Comparison of ENCODE assay signal across 1 cellular context in the genomic region with DNA sequence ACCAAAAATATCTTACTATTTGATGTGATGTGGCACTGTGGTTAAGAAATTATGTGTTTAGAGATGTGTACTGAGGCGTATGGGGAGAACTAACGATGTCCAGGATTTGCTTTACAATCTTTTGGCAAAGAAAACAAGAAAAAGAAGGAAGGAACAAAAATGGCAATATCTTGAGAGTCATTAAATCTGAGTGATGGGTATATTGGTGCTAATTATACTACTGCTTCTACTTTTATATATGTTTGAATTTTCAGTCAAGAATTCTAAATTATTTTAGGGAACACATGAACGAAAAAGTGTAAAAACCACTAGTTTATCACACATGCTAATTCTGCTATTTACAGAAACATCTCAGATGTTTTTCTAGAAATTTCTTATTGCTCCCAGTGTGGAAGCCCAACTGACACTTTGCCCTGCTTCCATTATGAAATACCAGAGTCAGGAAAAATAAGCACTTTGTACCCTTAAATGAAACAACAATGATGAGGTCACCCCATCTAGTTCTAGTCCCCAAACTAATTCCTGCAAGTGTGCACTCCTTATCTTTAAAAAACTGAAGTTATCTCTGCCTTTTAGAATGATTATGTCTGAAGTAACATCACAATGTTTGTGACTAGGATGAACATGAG.
TF ChIP-seq lines count a peak whose summit lies in the region.

No MANE protein-coding gene starts in this region.

TF ChIP-seq in HepG2, 621 proteins besides CTCF, POLR2A, EP300 and RAD21 (continued from another document and continues in another):
- TF ChIP-seq, protein P1, sequence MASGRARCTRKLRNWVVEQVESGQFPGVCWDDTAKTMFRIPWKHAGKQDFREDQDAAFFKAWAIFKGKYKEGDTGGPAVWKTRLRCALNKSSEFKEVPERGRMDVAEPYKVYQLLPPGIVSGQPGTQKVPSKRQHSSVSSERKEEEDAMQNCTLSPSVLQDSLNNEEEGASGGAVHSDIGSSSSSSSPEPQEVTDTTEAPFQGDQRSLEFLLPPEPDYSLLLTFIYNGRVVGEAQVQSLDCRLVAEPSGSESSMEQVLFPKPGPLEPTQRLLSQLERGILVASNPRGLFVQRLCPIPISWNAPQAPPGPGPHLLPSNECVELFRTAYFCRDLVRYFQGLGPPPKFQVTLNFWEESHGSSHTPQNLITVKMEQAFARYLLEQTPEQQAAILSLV (CRISPR knock-in tag; IDR thresholded peaks at IDR 0.05; ENCODE audit: borderline replicate concordance) = no peak
- TF ChIP-seq ZNF501 (CRISPR knock-in tag; IDR thresholded peaks at IDR 0.05) = no peak
- TF ChIP-seq, protein P2, sequence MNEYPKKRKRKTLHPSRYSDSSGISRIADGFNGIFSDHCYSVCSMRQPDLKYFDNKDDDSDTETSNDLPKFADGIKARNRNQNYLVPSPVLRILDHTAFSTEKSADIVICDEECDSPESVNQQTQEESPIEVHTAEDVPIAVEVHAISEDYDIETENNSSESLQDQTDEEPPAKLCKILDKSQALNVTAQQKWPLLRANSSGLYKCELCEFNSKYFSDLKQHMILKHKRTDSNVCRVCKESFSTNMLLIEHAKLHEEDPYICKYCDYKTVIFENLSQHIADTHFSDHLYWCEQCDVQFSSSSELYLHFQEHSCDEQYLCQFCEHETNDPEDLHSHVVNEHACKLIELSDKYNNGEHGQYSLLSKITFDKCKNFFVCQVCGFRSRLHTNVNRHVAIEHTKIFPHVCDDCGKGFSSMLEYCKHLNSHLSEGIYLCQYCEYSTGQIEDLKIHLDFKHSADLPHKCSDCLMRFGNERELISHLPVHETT (CRISPR knock-in tag; conservative IDR thresholded peaks at IDR 0.05) = no peak
- TF ChIP-seq ZNF264 (CRISPR knock-in tag; IDR thresholded peaks at IDR 0.05) = no peak
- TF ChIP-seq ZFYVE20 (CRISPR knock-in tag; IDR thresholded peaks at IDR 0.05; ENCODE audit: borderline replicate concordance, low read depth) = no peak
- TF ChIP-seq DDIT3 (CRISPR knock-in tag; IDR thresholded peaks at IDR 0.05) = no peak
- TF ChIP-seq, protein P3, sequence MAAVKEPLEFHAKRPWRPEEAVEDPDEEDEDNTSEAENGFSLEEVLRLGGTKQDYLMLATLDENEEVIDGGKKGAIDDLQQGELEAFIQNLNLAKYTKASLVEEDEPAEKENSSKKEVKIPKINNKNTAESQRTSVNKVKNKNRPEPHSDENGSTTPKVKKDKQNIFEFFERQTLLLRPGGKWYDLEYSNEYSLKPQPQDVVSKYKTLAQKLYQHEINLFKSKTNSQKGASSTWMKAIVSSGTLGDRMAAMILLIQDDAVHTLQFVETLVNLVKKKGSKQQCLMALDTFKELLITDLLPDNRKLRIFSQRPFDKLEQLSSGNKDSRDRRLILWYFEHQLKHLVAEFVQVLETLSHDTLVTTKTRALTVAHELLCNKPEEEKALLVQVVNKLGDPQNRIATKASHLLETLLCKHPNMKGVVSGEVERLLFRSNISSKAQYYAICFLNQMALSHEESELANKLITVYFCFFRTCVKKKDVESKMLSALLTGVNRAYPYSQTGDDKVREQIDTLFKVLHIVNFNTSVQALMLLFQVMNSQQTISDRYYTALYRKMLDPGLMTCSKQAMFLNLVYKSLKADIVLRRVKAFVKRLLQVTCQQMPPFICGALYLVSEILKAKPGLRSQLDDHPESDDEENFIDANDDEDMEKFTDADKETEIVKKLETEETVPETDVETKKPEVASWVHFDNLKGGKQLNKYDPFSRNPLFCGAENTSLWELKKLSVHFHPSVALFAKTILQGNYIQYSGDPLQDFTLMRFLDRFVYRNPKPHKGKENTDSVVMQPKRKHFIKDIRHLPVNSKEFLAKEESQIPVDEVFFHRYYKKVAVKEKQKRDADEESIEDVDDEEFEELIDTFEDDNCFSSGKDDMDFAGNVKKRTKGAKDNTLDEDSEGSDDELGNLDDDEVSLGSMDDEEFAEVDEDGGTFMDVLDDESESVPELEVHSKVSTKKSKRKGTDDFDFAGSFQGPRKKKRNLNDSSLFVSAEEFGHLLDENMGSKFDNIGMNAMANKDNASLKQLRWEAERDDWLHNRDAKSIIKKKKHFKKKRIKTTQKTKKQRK (IDR thresholded peaks at IDR 0.05; ENCODE audit: low read length) = no peak
- no peak for TF ChIP-seq MBNL3 (CRISPR knock-in tag; conservative IDR thresholded peaks at IDR 0.05)
- TF ChIP-seq, protein P4, sequence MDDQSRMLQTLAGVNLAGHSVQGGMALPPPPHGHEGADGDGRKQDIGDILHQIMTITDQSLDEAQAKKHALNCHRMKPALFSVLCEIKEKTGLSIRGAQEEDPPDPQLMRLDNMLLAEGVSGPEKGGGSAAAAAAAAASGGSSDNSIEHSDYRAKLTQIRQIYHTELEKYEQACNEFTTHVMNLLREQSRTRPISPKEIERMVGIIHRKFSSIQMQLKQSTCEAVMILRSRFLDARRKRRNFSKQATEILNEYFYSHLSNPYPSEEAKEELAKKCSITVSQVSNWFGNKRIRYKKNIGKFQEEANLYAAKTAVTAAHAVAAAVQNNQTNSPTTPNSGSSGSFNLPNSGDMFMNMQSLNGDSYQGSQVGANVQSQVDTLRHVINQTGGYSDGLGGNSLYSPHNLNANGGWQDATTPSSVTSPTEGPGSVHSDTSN (CRISPR knock-in tag; IDR thresholded peaks at IDR 0.05; ENCODE audit: borderline replicate concordance) = no peak
- TF ChIP-seq, protein P5, sequence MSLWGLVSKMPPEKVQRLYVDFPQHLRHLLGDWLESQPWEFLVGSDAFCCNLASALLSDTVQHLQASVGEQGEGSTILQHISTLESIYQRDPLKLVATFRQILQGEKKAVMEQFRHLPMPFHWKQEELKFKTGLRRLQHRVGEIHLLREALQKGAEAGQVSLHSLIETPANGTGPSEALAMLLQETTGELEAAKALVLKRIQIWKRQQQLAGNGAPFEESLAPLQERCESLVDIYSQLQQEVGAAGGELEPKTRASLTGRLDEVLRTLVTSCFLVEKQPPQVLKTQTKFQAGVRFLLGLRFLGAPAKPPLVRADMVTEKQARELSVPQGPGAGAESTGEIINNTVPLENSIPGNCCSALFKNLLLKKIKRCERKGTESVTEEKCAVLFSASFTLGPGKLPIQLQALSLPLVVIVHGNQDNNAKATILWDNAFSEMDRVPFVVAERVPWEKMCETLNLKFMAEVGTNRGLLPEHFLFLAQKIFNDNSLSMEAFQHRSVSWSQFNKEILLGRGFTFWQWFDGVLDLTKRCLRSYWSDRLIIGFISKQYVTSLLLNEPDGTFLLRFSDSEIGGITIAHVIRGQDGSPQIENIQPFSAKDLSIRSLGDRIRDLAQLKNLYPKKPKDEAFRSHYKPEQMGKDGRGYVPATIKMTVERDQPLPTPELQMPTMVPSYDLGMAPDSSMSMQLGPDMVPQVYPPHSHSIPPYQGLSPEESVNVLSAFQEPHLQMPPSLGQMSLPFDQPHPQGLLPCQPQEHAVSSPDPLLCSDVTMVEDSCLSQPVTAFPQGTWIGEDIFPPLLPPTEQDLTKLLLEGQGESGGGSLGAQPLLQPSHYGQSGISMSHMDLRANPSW (CRISPR knock-in tag; IDR thresholded peaks at IDR 0.05; ENCODE audit: borderline replicate concordance) = no peak
- TF ChIP-seq ATF1 (CRISPR knock-in tag; IDR thresholded peaks at IDR 0.05) = no peak
- TF ChIP-seq RARG (CRISPR knock-in tag; IDR thresholded peaks at IDR 0.05; ENCODE audit: low read depth) = no peak
- TF ChIP-seq ZNF75D (CRISPR knock-in tag; IDR thresholded peaks at IDR 0.05; ENCODE audit: borderline replicate concordance) = no peak
- TF ChIP-seq ZMYM4 (CRISPR knock-in tag; IDR thresholded peaks at IDR 0.05) = no peak
- TF ChIP-seq LBX2 (CRISPR knock-in tag; IDR thresholded peaks at IDR 0.05; ENCODE audit: borderline replicate concordance) = no peak
- TF ChIP-seq MZF1 (CRISPR knock-in tag; IDR thresholded peaks at IDR 0.05; ENCODE audit: borderline replicate concordance) = no peak
- no peak for TF ChIP-seq MIXL1 (CRISPR knock-in tag; IDR thresholded peaks at IDR 0.05)
- TF ChIP-seq SRSF1 (optimal IDR thresholded peaks at IDR 0.05; ENCODE audit: low read depth, low read length) = no peak
- TF ChIP-seq KMT2A (CRISPR knock-in tag; IDR thresholded peaks at IDR 0.05) = no peak
- TF ChIP-seq, protein P6, sequence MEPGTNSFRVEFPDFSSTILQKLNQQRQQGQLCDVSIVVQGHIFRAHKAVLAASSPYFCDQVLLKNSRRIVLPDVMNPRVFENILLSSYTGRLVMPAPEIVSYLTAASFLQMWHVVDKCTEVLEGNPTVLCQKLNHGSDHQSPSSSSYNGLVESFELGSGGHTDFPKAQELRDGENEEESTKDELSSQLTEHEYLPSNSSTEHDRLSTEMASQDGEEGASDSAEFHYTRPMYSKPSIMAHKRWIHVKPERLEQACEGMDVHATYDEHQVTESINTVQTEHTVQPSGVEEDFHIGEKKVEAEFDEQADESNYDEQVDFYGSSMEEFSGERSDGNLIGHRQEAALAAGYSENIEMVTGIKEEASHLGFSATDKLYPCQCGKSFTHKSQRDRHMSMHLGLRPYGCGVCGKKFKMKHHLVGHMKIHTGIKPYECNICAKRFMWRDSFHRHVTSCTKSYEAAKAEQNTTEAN (CRISPR knock-in tag; conservative IDR thresholded peaks at IDR 0.05) = peak; percentile 47; the same call in 1 of the 2 replicates
- no peak for TF ChIP-seq ZNF570 (CRISPR knock-in tag; IDR thresholded peaks at IDR 0.05; ENCODE audit: borderline replicate concordance)
- TF ChIP-seq ZNF234 (CRISPR knock-in tag; conservative IDR thresholded peaks at IDR 0.05) = 0 out of 2 replicates have a peak, but pooled peaks have one; percentile 38
- no peak for TF ChIP-seq HOXA3 (CRISPR knock-in tag; IDR thresholded peaks at IDR 0.05)
- no peak for TF ChIP-seq MYNN (CRISPR knock-in tag; IDR thresholded peaks at IDR 0.05; ENCODE audit: low read depth)
- peak; percentile 72 for TF ChIP-seq PAXIP1 (CRISPR knock-in tag; conservative IDR thresholded peaks at IDR 0.05)
- TF ChIP-seq MLLT10 (CRISPR knock-in tag; IDR thresholded peaks at IDR 0.05) = no peak
- TF ChIP-seq ZNF33A (CRISPR knock-in tag; IDR thresholded peaks at IDR 0.05; ENCODE audit: borderline replicate concordance) = no peak
- no peak for TF ChIP-seq FLYWCH1 (CRISPR knock-in tag; IDR thresholded peaks at IDR 0.05)
- TF ChIP-seq THAP7 (CRISPR knock-in tag; IDR thresholded peaks at IDR 0.05) = no peak
- peak; percentile 69 for TF ChIP-seq ARID5B (CRISPR knock-in tag; IDR thresholded peaks at IDR 0.05)
- TF ChIP-seq NFIB (CRISPR knock-in tag; IDR thresholded peaks at IDR 0.05; ENCODE audit: borderline replicate concordance) = no peak
- no peak for TF ChIP-seq NR2F6 (IDR thresholded peaks at IDR 0.05)
- 0 out of 2 replicates have a peak, but pooled peaks have one; percentile 21 for TF ChIP-seq NR2F6 (CRISPR knock-in tag; IDR thresholded peaks at IDR 0.05)
